In the genomic region with DNA sequence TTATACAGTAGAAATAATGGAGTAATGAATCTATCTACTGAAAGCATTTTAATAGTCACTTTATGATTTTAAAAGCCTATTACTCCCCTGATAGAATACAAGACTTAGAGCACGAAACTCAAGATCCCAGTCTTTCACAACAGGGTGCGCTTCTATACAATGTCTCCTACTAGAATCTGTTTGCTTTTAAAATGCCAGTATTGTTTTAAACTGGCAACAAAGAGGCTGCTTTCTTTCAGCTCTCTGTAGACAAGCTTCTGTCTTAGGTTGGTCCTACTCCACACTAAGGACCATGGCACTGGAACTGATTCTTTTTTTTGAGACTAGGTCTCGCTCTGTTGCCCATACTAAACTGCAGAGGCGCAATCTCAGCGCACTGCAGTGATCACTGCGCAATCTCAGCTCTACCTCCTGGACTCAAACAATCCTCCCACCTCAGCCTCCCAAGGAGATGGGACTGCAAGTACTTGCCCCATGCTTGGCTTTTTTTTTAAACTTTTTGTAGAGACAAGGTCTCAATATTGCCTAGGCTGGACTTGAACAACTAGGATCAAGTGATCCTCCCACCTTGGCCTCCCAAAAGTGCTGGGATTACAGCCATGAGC, we compare ENCODE assay signal across 12 cellular contexts. TPM values are rescaled to one million over a fixed set of nuclear protein-coding genes. Genes with fewer than 3 reads are reported as not detected.
DNase-seq lines count a peak whose midpoint lies in the region; ATAC-seq and TF ChIP-seq lines count a peak whose summit lies in the region.
"Had no signal": no experiment of that assay in that cellular context is flagged by ENCODE, and none has a peak within 500 bp of the region (broad histone marks: within the 10 kb centered on the region; RNA-seq: fewer than 3 reads in every experiment).

No MANE protein-coding gene starts in this region.

- H3K27ac Mint-ChIP-seq in activated naive CD8-positive, alpha-beta T cell, result peak overlapping the region; percentile 61
- H3K27ac Mint-ChIP-seq in activated naive CD8-positive, alpha-beta T cell treated with anti-CD3 and anti-CD28 coated beads, Interleukin-2, amount 50 U/mL, for 24 hours, result no peak overlapping the region
- no peak overlapping the region for H3K27ac Mint-ChIP-seq in activated naive CD8-positive, alpha-beta T cell treated with anti-CD3 and anti-CD28 coated beads for 36 hours
- no peak overlapping the region for H3K27ac Mint-ChIP-seq in MCF 10A (ENCODE audit: low read depth, unreplicated experiment)

- intact Hi-C loops in MCF 10A (cut with micrococcal nuclease), result no loop called here

- no peak for DNase-seq in activated naive CD8-positive, alpha-beta T cell treated with anti-CD3 and anti-CD28 coated beads, Interleukin-2, amount 50 U/mL, for 24 hours
- DNase-seq in activated naive CD8-positive, alpha-beta T cell treated with anti-CD3 and anti-CD28 coated beads for 36 hours, result no peak
- peak; percentile 8 for DNase-seq in midbrain (lab: John Stamatoyannopoulos, UW)
- DNase-seq in NAMALWA (ENCODE audit: low spot score), result no peak
- no peak for DNase-seq in MCF 10A (ENCODE audit: unreplicated experiment)
- DNase-seq in dedifferentiated amniotic fluid mesenchymal stem cell (ENCODE audit: extremely low spot score), result no peak
- DNase-seq: COR-L47, NCI-H187, NCI-H524 treated with DMSO at 0.1 percent for 48 hours, Peyer's patch had no signal

- POLR2A ChIA-PET in MCF 10A (lab: Yijun Ruan, JAX), result interaction anchor here (0.6 to 2.3 kb wide), 17 partner anchors 20 to 1242 kb away, joined by 3 to 28 read pairs (median 3); a partner anchor contains a TSS

- no peak for TF ChIP-seq CTCF in MCF 10A (IDR thresholded peaks at IDR 0.05; ENCODE audit: unreplicated experiment)

- CTCF ChIA-PET in MCF 10A (lab: Yijun Ruan, JAX), result interaction anchor here (0.6 to 12.2 kb wide), 17 partner anchors 8 to 968 kb away, joined by 3 to 133 read pairs (median 5); a partner anchor contains a TSS

- H3K4me1 Mint-ChIP-seq in activated naive CD8-positive, alpha-beta T cell (ENCODE audit: low read depth), result peaks cover 46% of the 10 kb centered on the region
- peaks cover 55% of the 10 kb centered on the region for H3K4me1 Mint-ChIP-seq in activated naive CD8-positive, alpha-beta T cell treated with anti-CD3 and anti-CD28 coated beads, Interleukin-2, amount 50 U/mL, for 24 hours
- H3K4me1 Mint-ChIP-seq in activated naive CD8-positive, alpha-beta T cell treated with anti-CD3 and anti-CD28 coated beads for 36 hours, result peaks cover 44% of the 10 kb centered on the region
- H3K4me1 Mint-ChIP-seq in MCF 10A (ENCODE audit: insufficient read depth, unreplicated experiment), result peaks cover 35% of the 10 kb centered on the region

- no peak for ATAC-seq in activated naive CD8-positive, alpha-beta T cell treated with anti-CD3 and anti-CD28 coated beads, Interleukin-2, amount 50 U/mL, for 24 hours
- no peak for ATAC-seq in HG02885 (IDR thresholded peaks at IDR 0.05; ENCODE audit: poor library complexity, unreplicated experiment)

- no TSS peak for BruUV-seq in MCF 10A (replicated peaks; lab: Mats Ljungman, UMichigan)

- no peaks in the 10 kb centered on the region for H3K9me3 Mint-ChIP-seq in activated naive CD8-positive, alpha-beta T cell (ENCODE audit: low read depth)
- H3K9me3 Mint-ChIP-seq in activated naive CD8-positive, alpha-beta T cell treated with anti-CD3 and anti-CD28 coated beads, Interleukin-2, amount 50 U/mL, for 24 hours, result no peaks in the 10 kb centered on the region
- no peaks in the 10 kb centered on the region for H3K9me3 Mint-ChIP-seq in activated naive CD8-positive, alpha-beta T cell treated with anti-CD3 and anti-CD28 coated beads for 36 hours
- no peaks in the 10 kb centered on the region for H3K9me3 Mint-ChIP-seq in MCF 10A (ENCODE audit: unreplicated experiment)

- H3K27me3 Mint-ChIP-seq in activated naive CD8-positive, alpha-beta T cell, result no peaks in the 10 kb centered on the region
- peaks cover 2% of the 10 kb centered on the region for H3K27me3 Mint-ChIP-seq in activated naive CD8-positive, alpha-beta T cell treated with anti-CD3 and anti-CD28 coated beads, Interleukin-2, amount 50 U/mL, for 24 hours
- no peaks in the 10 kb centered on the region for H3K27me3 Mint-ChIP-seq in activated naive CD8-positive, alpha-beta T cell treated with anti-CD3 and anti-CD28 coated beads for 36 hours
- no peaks in the 10 kb centered on the region for H3K27me3 Mint-ChIP-seq in MCF 10A (ENCODE audit: insufficient read depth, unreplicated experiment)

- no peak overlapping the region for H3K4me3 Mint-ChIP-seq in activated naive CD8-positive, alpha-beta T cell
- no peak overlapping the region for H3K4me3 Mint-ChIP-seq in activated naive CD8-positive, alpha-beta T cell treated with anti-CD3 and anti-CD28 coated beads, Interleukin-2, amount 50 U/mL, for 24 hours
- peak overlapping the region; percentile 35 for H3K4me3 Mint-ChIP-seq in activated naive CD8-positive, alpha-beta T cell treated with anti-CD3 and anti-CD28 coated beads for 36 hours
- H3K4me3 Mint-ChIP-seq in MCF 10A (ENCODE audit: unreplicated experiment), result no peak overlapping the region

- H3K36me3 Mint-ChIP-seq in activated naive CD8-positive, alpha-beta T cell, result peaks cover 9% of the 10 kb centered on the region
- H3K36me3 Mint-ChIP-seq in activated naive CD8-positive, alpha-beta T cell treated with anti-CD3 and anti-CD28 coated beads, Interleukin-2, amount 50 U/mL, for 24 hours (ENCODE audit: low read depth), result peaks cover 32% of the 10 kb centered on the region
- H3K36me3 Mint-ChIP-seq in activated naive CD8-positive, alpha-beta T cell treated with anti-CD3 and anti-CD28 coated beads for 36 hours, result peaks cover 28% of the 10 kb centered on the region
- peaks cover 72% of the 10 kb centered on the region for H3K36me3 Mint-ChIP-seq in MCF 10A (ENCODE audit: insufficient read depth, unreplicated experiment)

RNA-seq across cellular contexts. Expression of a gene that starts 4.8 kb away (rescaled TPM):
- total RNA-seq in activated naive CD8-positive, alpha-beta T cell treated with anti-CD3 and anti-CD28 coated beads for 36 hours, result 10 to 100 TPM; 86.9 to 94.1 TPM
- total RNA-seq in MCF 10A (2022), result 181 and 208 TPM in 2 replicates

RNA-seq across cellular contexts. Expression of a gene that starts 27.4 kb away (rescaled TPM):
- 10 to 100 TPM; 49.8 to 52.1 TPM for total RNA-seq in activated naive CD8-positive, alpha-beta T cell treated with anti-CD3 and anti-CD28 coated beads for 36 hours
- total RNA-seq in MCF 10A (2022), result 61.2 and 73.2 TPM in 2 replicates

RNA-seq across cellular contexts. Expression of a gene that starts 52.3 kb away (rescaled TPM):
- 10 to 100 TPM; 51.7 to 57.4 TPM for total RNA-seq in activated naive CD8-positive, alpha-beta T cell treated with anti-CD3 and anti-CD28 coated beads for 36 hours
- total RNA-seq in MCF 10A (2022), result 183 and 198 TPM in 2 replicates
